In the genomic region with DNA sequence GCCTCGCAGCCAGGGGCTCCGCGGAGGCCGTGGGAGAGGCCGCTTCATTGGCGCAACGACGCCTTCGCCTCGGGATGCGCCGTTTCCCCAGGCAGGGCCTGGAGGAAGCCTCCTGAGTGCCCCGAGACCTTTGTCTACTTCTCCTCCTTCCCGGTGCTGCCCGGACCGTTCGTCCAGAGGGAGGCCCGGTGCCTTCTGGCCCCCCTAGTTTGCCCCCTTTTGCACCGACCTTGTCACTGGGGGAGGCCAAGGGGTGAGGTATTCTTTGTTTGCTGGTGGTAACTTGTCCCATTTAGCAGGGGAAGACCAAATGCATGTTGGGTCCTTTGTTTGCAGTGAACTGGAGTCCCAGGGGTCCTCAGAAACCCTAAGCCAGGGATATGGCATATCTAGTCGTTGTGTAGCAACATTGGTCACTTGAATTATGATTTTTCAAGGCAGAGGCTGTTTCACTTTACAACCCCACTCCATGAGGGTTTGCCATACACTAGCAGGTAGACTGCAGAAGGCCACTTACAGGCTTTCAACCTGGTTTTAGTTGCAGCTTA, we compare ENCODE assay signal across 8 cellular contexts. TPM values are rescaled to one million over a fixed set of nuclear protein-coding genes. Genes with fewer than 3 reads are reported as not detected.
DNase-seq lines count a peak whose midpoint lies in the region; ATAC-seq and TF ChIP-seq lines count a peak whose summit lies in the region.

No MANE protein-coding gene starts in this region.

- no peaks in the 10 kb centered on the region for H3K27me3 ChIP-seq in CD4-positive, alpha-beta T cell (ENCODE audit: control insufficient read depth, insufficient read depth, low read length)
- H3K27me3 ChIP-seq in KMS-11 (ENCODE audit: insufficient read depth, low read depth) = no peaks in the 10 kb centered on the region
- no peaks in the 10 kb centered on the region for H3K27me3 ChIP-seq in mucosa of stomach (ENCODE audit: control insufficient read depth, insufficient read depth, low read length)

- H3K4me1 ChIP-seq in KMS-11 (ENCODE audit: low read depth, poor library complexity, severe bottlenecking) (peaks cover 14% of the 10 kb centered on the region), mucosa of stomach (ENCODE audit: control insufficient read depth, insufficient read depth, low read length) (peaks cover 7% of the 10 kb centered on the region)

- no peaks in the 10 kb centered on the region; the same call in 1 of the 2 replicates for H3K79me2 ChIP-seq in KMS-11 (ENCODE audit: insufficient read depth, low read depth)

- peak overlapping the region; percentile 75 for H2AFZ ChIP-seq in KMS-11 (ENCODE audit: low read depth)

- peak overlapping the region; percentile 64 for H3K4me2 ChIP-seq in KMS-11

- H3K9ac ChIP-seq in KMS-11 = peak overlapping the region; percentile 63
- peak overlapping the region; percentile 82 for H3K9ac ChIP-seq in mucosa of stomach (ENCODE audit: low read length)

- no peaks in the 10 kb centered on the region for H3K9me3 ChIP-seq in CD4-positive, alpha-beta T cell (ENCODE audit: control insufficient read depth, low read length)
- no peaks in the 10 kb centered on the region for H3K9me3 ChIP-seq in mucosa of stomach (ENCODE audit: control insufficient read depth, low read length)

- no TSS peak for BruUV-seq in MCF 10A (replicated peaks; lab: Mats Ljungman, UMichigan)

- POLR2A ChIA-PET in CD4-positive, alpha-beta T cell (lab: Charles Lee) = no interaction called here
- POLR2A ChIA-PET in MCF 10A (lab: Yijun Ruan, JAX) = interaction anchor here (1.2 to 2.6 kb wide), 2 partner anchors 13 to 22 kb away, joined by 3 to 20 read pairs; no protein-coding TSS in a partner anchor

- ATAC-seq in CD4-positive, alpha-beta T cell (ENCODE audit: poor library complexity) = peak; percentile 22
- no peak for ATAC-seq in HG03108 (IDR thresholded peaks at IDR 0.05; ENCODE audit: unreplicated experiment)
- no peak for ATAC-seq in HG02885 (IDR thresholded peaks at IDR 0.05; ENCODE audit: poor library complexity, unreplicated experiment)
- ATAC-seq in HG02678 (IDR thresholded peaks at IDR 0.05; ENCODE audit: unreplicated experiment) = no peak

- H4K20me1 ChIP-seq in KMS-11 (ENCODE audit: insufficient read depth) = no peaks in the 10 kb centered on the region

- intact Hi-C loops in CD4-positive, alpha-beta T cell (cut with DNase I, micrococcal nuclease) = loop anchor here (1.0 to 10.0 kb wide), 6 partner anchors 21 to 419 kb away; partner anchors contain the start of genes ELP6 (in 1 of the 2), PTPN23 (in 1 of the 2) and SMARCC1 (in 1 of the 2)
- intact Hi-C loops in MCF 10A (cut with micrococcal nuclease) = loop anchor here (5.0 kb wide), 1 partner anchor 281 kb away; no protein-coding TSS in a partner anchor

- peak in 3 of 10 experiments; percentile 10 to 20 (median 11) for DNase-seq in CD4-positive, alpha-beta T cell
- DNase-seq in MCF 10A (ENCODE audit: unreplicated experiment) (no peak), kidney glomerular epithelial cell (lab: John Stamatoyannopoulos, UW) (no peak)

- H3K36me3 ChIP-seq in KMS-11 (ENCODE audit: insufficient read depth) (no peaks in the 10 kb centered on the region), mucosa of stomach (ENCODE audit: control insufficient read depth, insufficient read depth, low read length) (no peaks in the 10 kb centered on the region)

- no peak overlapping the region for H3K4me3 ChIP-seq in KMS-11 (IDR thresholded peaks at IDR 0.05; ENCODE audit: insufficient read depth, low read depth, low read length)
- H3K4me3 ChIP-seq in mucosa of stomach (ENCODE audit: low read length) = peak overlapping the region; percentile 82

- H3K4me1 Mint-ChIP-seq in CD4-positive, alpha-beta T cell (ENCODE audit: low read depth) = peaks cover 20% of the 10 kb centered on the region
- peaks cover 12% of the 10 kb centered on the region for H3K4me1 Mint-ChIP-seq in MCF 10A (ENCODE audit: insufficient read depth, unreplicated experiment)

- peak overlapping the region; percentile 95 for H3K4me3 Mint-ChIP-seq in CD4-positive, alpha-beta T cell
- peak overlapping the region; percentile 94 for H3K4me3 Mint-ChIP-seq in MCF 10A (ENCODE audit: unreplicated experiment)

- CTCF ChIA-PET in CD4-positive, alpha-beta T cell (lab: Charles Lee) = interaction anchor here (1.7 to 2.1 kb wide), 2 partner anchors 14 to 21 kb away, joined by 4 to 8 read pairs; no protein-coding TSS in a partner anchor
- CTCF ChIA-PET in MCF 10A (lab: Yijun Ruan, JAX) = interaction anchor here (0.7 to 1.2 kb wide), 2 partner anchors 20 to 22 kb away, joined by 4 to 5 read pairs; no protein-coding TSS in a partner anchor

- H3K27ac ChIP-seq in CD4-positive, alpha-beta T cell (ENCODE audit: low read depth, low read length) = peak overlapping the region; percentile 85
- peak overlapping the region; percentile 60; the same call in 1 of the 2 replicates for H3K27ac ChIP-seq in KMS-11

- no peaks in the 10 kb centered on the region for H3K9me3 Mint-ChIP-seq in CD4-positive, alpha-beta T cell
- H3K9me3 Mint-ChIP-seq in MCF 10A (ENCODE audit: unreplicated experiment) = no peaks in the 10 kb centered on the region

- peak overlapping the region; percentile 96 for H3K27ac Mint-ChIP-seq in CD4-positive, alpha-beta T cell
- peak overlapping the region; percentile 97 for H3K27ac Mint-ChIP-seq in MCF 10A (ENCODE audit: low read depth, unreplicated experiment)

- no peak for TF ChIP-seq CTCF in CD4-positive, alpha-beta T cell (IDR thresholded peaks at IDR 0.05)
- TF ChIP-seq CTCF in KMS-11 (conservative IDR thresholded peaks at IDR 0.05; ENCODE audit: low read depth, low read length) (no peak), MCF 10A (IDR thresholded peaks at IDR 0.05; ENCODE audit: unreplicated experiment) (no peak)

- H3K27me3 Mint-ChIP-seq in CD4-positive, alpha-beta T cell = no peaks in the 10 kb centered on the region
- no peaks in the 10 kb centered on the region for H3K27me3 Mint-ChIP-seq in MCF 10A (ENCODE audit: insufficient read depth, unreplicated experiment)

- H3K36me3 Mint-ChIP-seq in CD4-positive, alpha-beta T cell (ENCODE audit: low read depth) = no peaks in the 10 kb centered on the region
- peaks cover 37% of the 10 kb centered on the region for H3K36me3 Mint-ChIP-seq in MCF 10A (ENCODE audit: insufficient read depth, unreplicated experiment)

RNA-seq across cellular contexts. Expression of gene DHX30, which starts 0.6 kb away (rescaled TPM):
- total RNA-seq in CD4-positive, alpha-beta T cell = 10 to 100 TPM; 75.1 to 75.6 TPM
- total RNA-seq in MCF 10A (2022) = 80.5 and 86.2 TPM in 2 replicates

RNA-seq across cellular contexts. Expression of gene SMARCC1, which starts 21.9 kb away (rescaled TPM):
- 10 to 100 TPM; 74.2 to 76.2 TPM for total RNA-seq in CD4-positive, alpha-beta T cell
- 59.1 and 77.5 TPM in 2 replicates for total RNA-seq in MCF 10A (2022)
